Comparison of ENCODE assay signal across 10 cellular contexts in the genomic region with DNA sequence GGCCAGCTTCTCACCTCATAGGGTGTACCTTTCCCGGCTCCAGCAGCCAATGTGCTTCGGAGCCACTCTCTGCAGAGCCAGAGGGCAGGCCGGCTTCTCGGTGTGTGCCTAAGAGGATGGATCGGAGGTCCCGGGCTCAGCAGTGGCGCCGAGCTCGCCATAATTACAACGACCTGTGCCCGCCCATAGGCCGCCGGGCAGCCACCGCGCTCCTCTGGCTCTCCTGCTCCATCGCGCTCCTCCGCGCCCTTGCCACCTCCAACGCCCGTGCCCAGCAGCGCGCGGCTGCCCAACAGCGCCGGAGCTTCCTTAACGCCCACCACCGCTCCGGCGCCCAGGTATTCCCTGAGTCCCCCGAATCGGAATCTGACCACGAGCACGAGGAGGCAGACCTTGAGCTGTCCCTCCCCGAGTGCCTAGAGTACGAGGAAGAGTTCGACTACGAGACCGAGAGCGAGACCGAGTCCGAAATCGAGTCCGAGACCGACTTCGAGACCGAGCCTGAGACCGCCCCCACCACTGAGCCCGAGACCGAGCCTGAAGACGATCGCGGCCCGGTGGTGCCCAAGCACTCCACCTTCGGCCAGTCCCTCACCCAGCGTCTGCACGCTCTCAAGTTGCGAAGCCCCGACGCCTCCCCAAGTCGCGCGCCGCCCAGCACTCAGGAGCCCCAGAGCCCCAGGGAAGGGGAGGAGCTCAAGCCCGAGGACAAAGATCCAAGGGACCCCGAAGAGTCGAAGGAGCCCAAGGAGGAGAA. TPM values are rescaled to one million over a fixed set of nuclear protein-coding genes. Genes with fewer than 3 reads are reported as not detected.
DNase-seq lines count a peak whose midpoint lies in the region; ATAC-seq lines count a peak whose summit lies in the region.
"Had no signal": no experiment of that assay in that cellular context is flagged by ENCODE, and none has a peak within 500 bp of the region (broad histone marks: within the 10 kb centered on the region; RNA-seq: fewer than 3 reads in every experiment).

No MANE protein-coding gene starts in this region.

- no peak overlapping the region for H3K9ac ChIP-seq in mesenchymal stem cell (ENCODE audit: low read length)

- H3K18ac ChIP-seq in mesenchymal stem cell (ENCODE audit: low read depth in 1 of 2, low read length in 2 of 2): no peak overlapping the region

- H2BK120ac ChIP-seq in mesenchymal stem cell (ENCODE audit: low read depth, low read length): no peak overlapping the region

- H3K9me3 Mint-ChIP-seq in activated T-helper 17 cell treated with anti-CD3 and anti-CD28 coated beads, Interleukin-2, amount 50 U/mL, for 72 hours: no peaks in the 10 kb centered on the region
- H3K9me3 Mint-ChIP-seq: CD4-positive, CD25-positive, alpha-beta regulatory T cell had no signal

- H3K4me3 ChIP-seq in mesenchymal stem cell (ENCODE audit: insufficient read depth in 1 of 2, low read depth in 1 of 2, low read length in 2 of 2): peak overlapping the region in 1 of 2 experiments; percentile 24

- peaks cover 15% of the 10 kb centered on the region for H3K79me1 ChIP-seq in mesenchymal stem cell (replicated peaks; ENCODE audit: low read length, poor library complexity, severe bottlenecking)

- H3K4me1 Mint-ChIP-seq in activated T-helper 17 cell treated with anti-CD3 and anti-CD28 coated beads, Interleukin-2, amount 50 U/mL, for 72 hours: no peaks in the 10 kb centered on the region

- peak overlapping the region; percentile 60 for H3K4me2 ChIP-seq in mesenchymal stem cell (ENCODE audit: low read length, poor library complexity, severe bottlenecking)

- peaks cover 26% of the 10 kb centered on the region for H3K36me3 Mint-ChIP-seq in activated T-helper 17 cell treated with anti-CD3 and anti-CD28 coated beads, Interleukin-2, amount 50 U/mL, for 72 hours (ENCODE audit: low read depth)
- H3K36me3 Mint-ChIP-seq: CD4-positive, CD25-positive, alpha-beta regulatory T cell had no signal

- H3K27ac ChIP-seq in mesenchymal stem cell (ENCODE audit: low read length, poor library complexity, severe bottlenecking): no peak overlapping the region
- H3K27ac ChIP-seq: gastroesophageal sphincter had no signal

- H3K4me1 ChIP-seq in mesenchymal stem cell (ENCODE audit: control insufficient read depth, insufficient read depth, low read depth, low read length): peaks cover 8% of the 10 kb centered on the region

- H3K4me3 Mint-ChIP-seq in activated T-helper 17 cell treated with anti-CD3 and anti-CD28 coated beads, Interleukin-2, amount 50 U/mL, for 72 hours: peak overlapping the region; percentile 44

- peak; percentile 12 for DNase-seq in stimulated activated CD4-positive, alpha-beta T cell treated with anti-CD3 and anti-CD28 coated beads, Interleukin-15, amount 100 ng/mL, for 24 hours
- no peak for DNase-seq in stimulated activated CD4-positive, alpha-beta T cell treated with anti-CD3 and anti-CD28 coated beads, Interleukin-4, amount 100 ng/mL, for 24 hours
- DNase-seq in mesenchymal stem cell (no peak), cerebellar nuclear complex (lab: John Stamatoyannopoulos, UW) (no peak), NCI-H187 (lab: John Stamatoyannopoulos, UW) (no peak), G401 (ENCODE audit: low spot score) (no peak), HCEC 1CT (no peak)

- no peak overlapping the region for H3K23ac ChIP-seq in mesenchymal stem cell (ENCODE audit: low read length in 2 of 2)

- peaks cover 43% of the 10 kb centered on the region for H3K27me3 Mint-ChIP-seq in activated T-helper 17 cell treated with anti-CD3 and anti-CD28 coated beads, Interleukin-2, amount 50 U/mL, for 72 hours

- WGBS in mesenchymal stem cell: 62% methylated on average over 67 of the region's 67 CpGs

- no peak overlapping the region for H3K4ac ChIP-seq in mesenchymal stem cell (ENCODE audit: low read depth in 1 of 2, low read length in 2 of 2)

- peaks cover 0 to 26% of the 10 kb centered on the region in 2 experiments for H3K36me3 ChIP-seq in mesenchymal stem cell (ENCODE audit: control insufficient read depth in 1 of 2, insufficient read depth in 2 of 2, low read depth in 1 of 2, low read length in 2 of 2)
- H3K36me3 ChIP-seq: gastroesophageal sphincter had no signal

- no peak overlapping the region for H2AK5ac ChIP-seq in mesenchymal stem cell (ENCODE audit: low read length, severe bottlenecking)

- ATAC-seq in activated T-helper 17 cell treated with anti-CD3 and anti-CD28 coated beads, Interleukin-2, amount 50 U/mL, for 72 hours (replicated peaks): no peak

- no peak overlapping the region for H2AFZ ChIP-seq in mesenchymal stem cell (ENCODE audit: low read depth, low read length)

- no peak overlapping the region for H3K14ac ChIP-seq in mesenchymal stem cell (ENCODE audit: low read length in 2 of 2)

- H4K91ac ChIP-seq in mesenchymal stem cell (ENCODE audit: low read length): no peak overlapping the region

- no peak overlapping the region for H2BK12ac ChIP-seq in mesenchymal stem cell (ENCODE audit: low read length in 2 of 2)

- H4K8ac ChIP-seq in mesenchymal stem cell (ENCODE audit: low read length): no peak overlapping the region

- peaks cover 42 to 48% of the 10 kb centered on the region in 2 experiments for H3K27me3 ChIP-seq in mesenchymal stem cell (ENCODE audit: control insufficient read depth in 1 of 2, insufficient read depth in 1 of 2, low read length in 2 of 2)

- no peak overlapping the region for H2BK15ac ChIP-seq in mesenchymal stem cell (ENCODE audit: low read depth, poor library complexity, severe bottlenecking)

- H3K9me3 ChIP-seq in mesenchymal stem cell (ENCODE audit: control insufficient read depth, low read length): no peaks in the 10 kb centered on the region
- H3K9me3 ChIP-seq: gastroesophageal sphincter had no signal

- no peak overlapping the region for H2BK5ac ChIP-seq in mesenchymal stem cell (ENCODE audit: low read depth, low read length, poor library complexity, severe bottlenecking)

- in situ Hi-C loops in G401 (cut with HindIII; ENCODE audit: low sequenced_read_pairs): no loop called here

- H3K27ac Mint-ChIP-seq in activated T-helper 17 cell treated with anti-CD3 and anti-CD28 coated beads, Interleukin-2, amount 50 U/mL, for 72 hours: no peak overlapping the region

RNA-seq across cellular contexts. Expression of a gene that starts 10.5 kb away (rescaled TPM):
- total RNA-seq in activated T-helper 17 cell treated with anti-CD3 and anti-CD28 coated beads, Interleukin-2, amount 50 U/mL, for 72 hours: 1 to 10 TPM; 1.0 to 1.3 TPM
- 0.26 TPM for polyA plus RNA-seq in mesenchymal stem cell (2013, experiment 1 of 2)
- 0.26 TPM for polyA plus RNA-seq in mesenchymal stem cell (2013, experiment 2 of 2)
- total RNA-seq in G401 (2014; rRNA removed; shearing (Covaris generic)): not detected in 2 replicates
- polyA plus RNA-seq: CD4-positive, CD25-positive, alpha-beta regulatory T cell had no signal

RNA-seq across cellular contexts. Expression of a gene that starts 12.3 kb away (rescaled TPM):
- 100 to 1,000 TPM; 412 to 688 TPM for total RNA-seq in activated T-helper 17 cell treated with anti-CD3 and anti-CD28 coated beads, Interleukin-2, amount 50 U/mL, for 72 hours
- 1,046 TPM for polyA plus RNA-seq in mesenchymal stem cell (2013, experiment 1 of 2)
- polyA plus RNA-seq in mesenchymal stem cell (2013, experiment 2 of 2): 1,042 TPM
- total RNA-seq in G401 (2014; rRNA removed; shearing (Covaris generic)): 580 and 603 TPM in 2 replicates
